In the genomic region with DNA sequence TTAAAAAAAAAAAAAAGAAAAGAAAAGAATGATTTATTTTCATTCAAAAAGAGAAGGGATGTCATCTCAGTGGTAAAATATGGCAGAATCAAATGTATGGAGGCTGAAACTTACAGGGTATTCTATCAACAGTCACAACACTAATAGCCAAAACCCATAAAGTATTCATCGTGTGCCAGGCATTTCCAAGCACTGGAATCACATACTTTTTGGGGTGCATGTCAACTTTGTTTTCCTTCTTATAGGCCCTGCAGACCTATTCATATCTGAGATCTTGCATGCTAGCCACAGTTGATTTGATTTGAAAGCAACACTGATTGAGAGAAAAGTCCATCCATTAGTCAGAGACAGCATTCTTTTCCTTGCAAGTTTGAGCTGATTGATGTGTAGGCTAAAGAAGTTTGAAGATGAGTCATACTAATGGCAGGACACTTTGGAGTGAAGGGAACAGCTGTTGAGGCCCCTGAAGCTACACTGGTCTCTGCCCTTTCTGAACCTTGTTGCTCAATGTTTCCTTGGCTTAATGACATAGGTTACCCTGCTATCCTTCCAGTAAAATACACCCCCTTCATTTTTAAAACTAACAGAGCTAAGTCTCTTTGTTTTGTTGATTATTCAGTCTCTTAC, we compare ENCODE assay signal across 1 cellular context.
TF ChIP-seq lines count a peak whose summit lies in the region.

No MANE protein-coding gene starts in this region.

TF ChIP-seq in HepG2, 621 proteins besides CTCF, POLR2A, EP300 and RAD21:
- TF ChIP-seq ZNF724P (CRISPR knock-in tag; IDR thresholded peaks at IDR 0.05; ENCODE audit: borderline replicate concordance) (no peak), FOSL2 (CRISPR knock-in tag; IDR thresholded peaks at IDR 0.05) (peak; percentile 59; the same call in 1 of the 2 replicates), TFAP4 (IDR thresholded peaks at IDR 0.05; ENCODE audit: borderline replicate concordance, low read depth) (0 out of 2 replicates have a peak, but pooled peaks have one; percentile 18)
